In genomic region chr4:26860157-26860921, GRCh38 we compare ENCODE assay signal across 1 cellular context.
TF ChIP-seq lines count a peak whose summit lies in the region.

Gene STIM2 (plus strand): TSS chr4:26860841.

TF ChIP-seq in K562, 482 proteins besides CTCF, POLR2A, EP300 and RAD21 (continued from another document and continues in another):
- TF ChIP-seq ZBTB11 (CRISPR knock-in tag; IDR thresholded peaks at IDR 0.05) (no peak), DPF2 (IDR thresholded peaks at IDR 0.05) (peak; percentile 51; the same call in 1 of the 2 replicates), ETS2 (tag; IDR thresholded peaks at IDR 0.05; ENCODE audit: borderline replicate concordance, poor library complexity, severe bottlenecking) (no peak), ERF (CRISPR knock-in tag; IDR thresholded peaks at IDR 0.05) (peak; percentile 69; the same call in 1 of the 2 replicates), BRD9 (IDR thresholded peaks at IDR 0.05; ENCODE audit: low read depth, partially characterized antibody) (no peak), MLX (CRISPR knock-in tag; conservative IDR thresholded peaks at IDR 0.05) (no peak), ZBTB7A (IDR thresholded peaks at IDR 0.05; ENCODE audit: borderline replicate concordance, control insufficient read depth, low read depth, low read length) (peak; percentile 92), EP400 (IDR thresholded peaks at IDR 0.05) (peak; percentile 47; the same call in 1 of the 2 replicates), SETDB1 (IDR thresholded peaks at IDR 0.05; ENCODE audit: low read length) (no peak), ZBTB17 (CRISPR knock-in tag; IDR thresholded peaks at IDR 0.05) (peak; percentile 47; the same call in 1 of the 2 replicates), CREB5 (CRISPR knock-in tag; IDR thresholded peaks at IDR 0.05) (no peak), HMG20A (CRISPR knock-in tag; conservative IDR thresholded peaks at IDR 0.05) (no peak), NKRF (IDR thresholded peaks at IDR 0.05; ENCODE audit: borderline replicate concordance) (no peak), DLX4 (CRISPR knock-in tag; IDR thresholded peaks at IDR 0.05) (no peak), SRF (CRISPR knock-in tag; IDR thresholded peaks at IDR 0.05) (peak in 1 of 2 experiments; percentile 60; a peak in 2 of 4 replicates), ZNF609 (CRISPR knock-in tag; IDR thresholded peaks at IDR 0.05; ENCODE audit: borderline replicate concordance) (no peak), MAFF (IDR thresholded peaks at IDR 0.05; ENCODE audit: low read length) (no peak), MEF2D (tag; conservative IDR thresholded peaks at IDR 0.05; ENCODE audit: low read depth) (no peak), ZBTB9 (CRISPR knock-in tag; IDR thresholded peaks at IDR 0.05) (peak; percentile 61; the same call in 1 of the 2 replicates), ZNF146 (CRISPR knock-in tag; IDR thresholded peaks at IDR 0.05; ENCODE audit: unreplicated experiment) (no peak), EGR1 (conservative IDR thresholded peaks at IDR 0.05) (peak; percentile 67; the same call in 1 of the 2 replicates), RCOR1 (IDR thresholded peaks at IDR 0.05; ENCODE audit: borderline replicate concordance in 1 of 2, low read depth in 2 of 2, low read length in 2 of 2) (peak in 1 of 2 experiments; percentile 48; a peak in 2 of 4 replicates), NRF1 (conservative IDR thresholded peaks at IDR 0.05 in 1 of 2, IDR thresholded peaks at IDR 0.05 in 1 of 2) (peak; percentile 97), KLF1 (tag; IDR thresholded peaks at IDR 0.05) (no peak), NBN (IDR thresholded peaks at IDR 0.05; ENCODE audit: low read depth) (peak; percentile 79; the same call in 1 of the 2 replicates), UBTF (IDR thresholded peaks at IDR 0.05; ENCODE audit: borderline replicate concordance in 1 of 2, low read depth in 2 of 2, low read length in 2 of 2) (peak in 1 of 2 experiments; percentile 76; a peak in 2 of 4 replicates), CBX3 (IDR thresholded peaks at IDR 0.05; ENCODE audit: borderline replicate concordance in 1 of 2, low read length in 2 of 2) (0 out of 3 replicates have a peak, but pooled peaks of 1 of the 2 experiments have one; percentile 39), CHD2 (IDR thresholded peaks at IDR 0.05; ENCODE audit: low read depth, low read length) (no peak), TBP (optimal IDR thresholded peaks at IDR 0.05; ENCODE audit: low read depth, low read length) (peak; percentile 73), THRB (CRISPR knock-in tag; conservative IDR thresholded peaks at IDR 0.05) (peak; percentile 32; the same call in 1 of the 2 replicates)
